In genomic region chr5:174314261-174314660, GRCh38 we compare ENCODE assay signal across 29 cellular contexts.
"Had no signal": no experiment of that assay in that cellular context is flagged by ENCODE, and none has a peak within 500 bp of the region (broad histone marks: within the 10 kb centered on the region; RNA-seq: fewer than 3 reads in every experiment).

No MANE protein-coding gene starts in this region.

- DNase-seq: activated CD4-positive, alpha-beta memory T cell treated with anti-CD3 and anti-CD28 coated beads, Interleukin-2, amount 10 ng/mL, durations not matched to agents 7 days and 5 days; activated CD4-positive, alpha-beta T cell treated with anti-CD3 and anti-CD28 coated beads for 1 hour; activated CD4-positive, alpha-beta T cell treated with anti-CD3 and anti-CD28 coated beads for 48 hours; activated CD4-positive, CD25-positive, alpha-beta regulatory T cell; activated naive CD4-positive, alpha-beta T cell treated with anti-CD3 and anti-CD28 coated beads, Interleukin-2, amount 10 ng/mL, durations not matched to agents 7 days and 5 days; activated naive CD8-positive, alpha-beta T cell treated with anti-CD3 and anti-CD28 coated beads, Interleukin-2, amount 50 U/mL, for 24 hours; activated T-cell treated with anti-CD3 and anti-CD28 coated beads, Interleukin-2, amount 50 U/mL, for 48 hours; caudate nucleus; MM.1S; MV-4-11; NCI-H1092; NCI-H1436 treated with DMSO at 0.1 percent for 48 hours; NCI-H187; NCI-H2107; NCI-H2171; NCI-H510A; NCI-H526; NCI-H748 treated with DMSO at 0.1 percent for 48 hours; NK-92 treated with Interleukin-12 subunit alpha and Interleukin-12 subunit beta, amount 100 ng/mL, for 24 hours; PC-9; SIG-M5; T1000; WERI-Rb-1 had no signal

- H3K36me3 ChIP-seq: WERI-Rb-1 had no signal

- H3K9me3 Mint-ChIP-seq: activated CD4-positive, alpha-beta memory T cell treated with anti-CD3 and anti-CD28 coated beads, Interleukin-2, amount 10 ng/mL, durations not matched to agents 7 days and 5 days; activated naive CD4-positive, alpha-beta T cell treated with anti-CD3 and anti-CD28 coated beads, Interleukin-2, amount 10 ng/mL, durations not matched to agents 7 days and 5 days; activated naive CD8-positive, alpha-beta T cell treated with anti-CD3 and anti-CD28 coated beads, Interleukin-2, amount 50 U/mL, for 24 hours; activated T-helper 17 cell treated with anti-CD3 and anti-CD28 coated beads, Interleukin-2, amount 50 U/mL, for 72 hours had no signal

- H3K4me3 Mint-ChIP-seq: activated CD4-positive, alpha-beta memory T cell treated with anti-CD3 and anti-CD28 coated beads, Interleukin-2, amount 10 ng/mL, durations not matched to agents 7 days and 5 days; activated naive CD4-positive, alpha-beta T cell treated with anti-CD3 and anti-CD28 coated beads, Interleukin-2, amount 10 ng/mL, durations not matched to agents 7 days and 5 days; activated naive CD8-positive, alpha-beta T cell; activated naive CD8-positive, alpha-beta T cell treated with anti-CD3 and anti-CD28 coated beads, Interleukin-2, amount 50 U/mL, for 24 hours; activated T-helper 17 cell treated with anti-CD3 and anti-CD28 coated beads, Interleukin-2, amount 50 U/mL, for 72 hours; brain had no signal

- H3K9ac ChIP-seq: KMS-11 had no signal

- H3K27ac ChIP-seq: KMS-11, PC-9, RWPE1, WERI-Rb-1 had no signal

- H3K4me3 ChIP-seq: PC-9 had no signal

- ATAC-seq: activated naive CD8-positive, alpha-beta T cell treated with anti-CD3 and anti-CD28 coated beads, Interleukin-2, amount 50 U/mL, for 24 hours; activated T-helper 17 cell treated with anti-CD3 and anti-CD28 coated beads, Interleukin-2, amount 50 U/mL, for 72 hours; Right ventricle myocardium inferior had no signal

- H3K4me2 ChIP-seq: KMS-11, PC-9 had no signal

- H3K27ac Mint-ChIP-seq: activated CD4-positive, alpha-beta memory T cell treated with anti-CD3 and anti-CD28 coated beads, Interleukin-2, amount 10 ng/mL, durations not matched to agents 7 days and 5 days; activated naive CD4-positive, alpha-beta T cell treated with anti-CD3 and anti-CD28 coated beads, Interleukin-2, amount 10 ng/mL, durations not matched to agents 7 days and 5 days; activated naive CD8-positive, alpha-beta T cell; activated naive CD8-positive, alpha-beta T cell treated with anti-CD3 and anti-CD28 coated beads, Interleukin-2, amount 50 U/mL, for 24 hours; activated T-helper 17 cell treated with anti-CD3 and anti-CD28 coated beads, Interleukin-2, amount 50 U/mL, for 72 hours had no signal

- H2AFZ ChIP-seq: PC-9 had no signal

- H3K36me3 Mint-ChIP-seq: activated naive CD4-positive, alpha-beta T cell treated with anti-CD3 and anti-CD28 coated beads, Interleukin-2, amount 10 ng/mL, durations not matched to agents 7 days and 5 days; activated naive CD8-positive, alpha-beta T cell; brain had no signal
